8 cellular contexts compared by ENCODE assay signal in genomic region chr16:31876955-31877828, GRCh38. TPM values are rescaled to one million over a fixed set of nuclear protein-coding genes. Genes with fewer than 3 reads are reported as not detected.
DNase-seq lines count a peak whose midpoint lies in the region; ATAC-seq and TF ChIP-seq lines count a peak whose summit lies in the region.

No MANE protein-coding gene starts in this region.

- peak overlapping the region; percentile 73; the same call in 1 of the 2 replicates for H3K27ac ChIP-seq in IMR-90 (ENCODE audit: insufficient read depth, low read length)
- peak overlapping the region in 3 of 4 donors; percentile 52 to 97 (median 93) for H3K27ac ChIP-seq in tibial nerve

- peak overlapping the region; percentile 44 for H3K9ac ChIP-seq in IMR-90 (ENCODE audit: low read depth, low read length)

- H2BK5ac ChIP-seq in IMR-90 (ENCODE audit: low read depth, low read length, poor library complexity, severe bottlenecking): peak overlapping the region; percentile 93

- 0 out of 3 replicates have a peak overlapping the region, but pooled peaks have one; percentile 13 for H2BK15ac ChIP-seq in IMR-90 (ENCODE audit: low read depth, low read length)

- H3K4me1 ChIP-seq in IMR-90 (ENCODE audit: control insufficient read depth, insufficient read depth, low read length) (peaks cover 23% of the 10 kb centered on the region), tibial nerve (peaks cover 0 to 78% (median 38%) of the 10 kb centered on the region in 4 donors)

- peak overlapping the region; percentile 77; the same call in 1 of the 2 replicates for H3K23ac ChIP-seq in IMR-90 (ENCODE audit: low read depth, low read length)

- CTCF ChIA-PET in GM10248 (lab: Yijun Ruan, JAX): interaction anchor here (0.7 to 2.0 kb wide), 4 partner anchors 9 to 417 kb away, joined by 3 to 12 read pairs (median 4); no protein-coding TSS in a partner anchor
- CTCF ChIA-PET in IMR-90 (lab: Yijun Ruan, JAX): interaction anchor here (0.6 to 1.7 kb wide), 4 partner anchors 9 to 725 kb away, joined by 3 to 12 read pairs (median 4); no protein-coding TSS in a partner anchor

- 0 out of 2 replicates have a peak overlapping the region, but pooled peaks have one; percentile 46 for H2BK20ac ChIP-seq in IMR-90 (ENCODE audit: low read depth, low read length)

- POLR2A ChIA-PET in GM10248 (lab: Yijun Ruan, JAX) (interaction anchor here (0.6 to 1.8 kb wide), 4 partner anchors 8 to 697 kb away, joined by 3 to 9 read pairs (median 6); partner anchors contain the start of gene FUS), IMR-90 (lab: Charles Lee; ENCODE audit: unreplicated experiment) (interaction anchor here (0.7 kb wide), 1 partner anchor 369 kb away, joined by 8 read pairs; the partner anchor contains the start of gene RUSF1)

- peak overlapping the region; percentile 23; the same call in 1 of the 2 replicates for H3K56ac ChIP-seq in IMR-90 (ENCODE audit: extremely low read depth, insufficient read depth, low read length)

- TF ChIP-seq EP300 in tibial nerve (IDR thresholded peaks at IDR 0.05): no peak

- H3K27ac Mint-ChIP-seq in activated naive CD4-positive, alpha-beta T cell treated with anti-CD3 and anti-CD28 coated beads, Interleukin-2, amount 50 U/mL, for 72 hours: peak overlapping the region; percentile 100

- no peak for TF ChIP-seq RAD21 in IMR-90 (IDR thresholded peaks at IDR 0.05; ENCODE audit: low read length)

- peak overlapping the region; percentile 74 for H3K4ac ChIP-seq in IMR-90 (ENCODE audit: low read depth, low read length)

- H2AFZ ChIP-seq in IMR-90 (replicated peaks; ENCODE audit: low read length, poor library complexity): no peak overlapping the region

- peaks cover 9% of the 10 kb centered on the region for H3K9me1 ChIP-seq in IMR-90 (ENCODE audit: insufficient read depth, low read length)

- H3K14ac ChIP-seq in IMR-90 (replicated peaks; ENCODE audit: low read depth, low read length): peak overlapping the region; percentile 47

- H3K18ac ChIP-seq in IMR-90 (ENCODE audit: low read depth, low read length): peak overlapping the region; percentile 69; the same call in 1 of the 2 replicates

- ATAC-seq in GM21717 (IDR thresholded peaks at IDR 0.05; ENCODE audit: unreplicated experiment) (peak; percentile 44), IMR-90 (ENCODE audit: low read depth) (peak; percentile 59), left lobe of liver (no peak)
- peak; percentile 59 to 72 for ATAC-seq in activated naive CD4-positive, alpha-beta T cell treated with anti-CD3 and anti-CD28 coated beads, Interleukin-2, amount 50 U/mL, for 72 hours

- peaks cover 0 to 4% of the 10 kb centered on the region in 2 donors for H3K9me3 Mint-ChIP-seq in activated naive CD4-positive, alpha-beta T cell treated with anti-CD3 and anti-CD28 coated beads, Interleukin-2, amount 50 U/mL, for 72 hours

- intact Hi-C loops in IMR-90 (cut with micrococcal nuclease): loop anchor here (10.0 kb wide), 1 partner anchor 692 kb away; the partner anchor contains the start of gene FUS

- TF ChIP-seq POLR2A in IMR-90 (IDR thresholded peaks at IDR 0.05; ENCODE audit: low read depth, low read length) (no peak), tibial nerve (IDR thresholded peaks at IDR 0.05) (no peak)

- WGBS in IMR-90 (ENCODE audit: extremely low coverage in 2 of 2, insufficient read length in 1 of 2), 2 experiments: no CpG with 5 or more reads among the region's 5 CpGs
- WGBS in tibial nerve, 2 donors: 35 to 40% methylated on average over 5 of the region's 5 CpGs

- peaks cover 15% of the 10 kb centered on the region for H4K20me1 ChIP-seq in IMR-90 (ENCODE audit: insufficient read depth, low read length)

- DNase-seq in GM10248 (ENCODE audit: extremely low spot score): peak; percentile 63
- DNase-seq in IMR-90: peak; percentile 96
- peak in 1 of 2 donors; percentile 58 for DNase-seq in activated naive CD4-positive, alpha-beta T cell treated with anti-CD3 and anti-CD28 coated beads, Interleukin-2, amount 50 U/mL, for 72 hours (ENCODE audit: low spot score in 2 of 2)
- DNase-seq in left kidney (ENCODE audit: low read depth, low spot score): peak; percentile 10
- no peak for DNase-seq in tibial nerve (ENCODE audit: low spot score in 2 of 2)
- DNase-seq in left lobe of liver (ENCODE audit: low spot score): no peak
- DNase-seq in SHP77 (lab: John Stamatoyannopoulos, UW): no peak

- H3K27me3 ChIP-seq in IMR-90 (ENCODE audit: control insufficient read depth, insufficient read depth, low read length) (no peaks in the 10 kb centered on the region), tibial nerve (no peaks in the 10 kb centered on the region)

- BruUV-seq in IMR-90 (replicated peaks; lab: Mats Ljungman, UMichigan): no TSS peak

- H4K5ac ChIP-seq in IMR-90 (ENCODE audit: low read depth, low read length): peak overlapping the region; percentile 74

- in situ Hi-C loops in IMR-90 (cut with MboI; ENCODE audit: low sequenced_read_pairs): loop anchor here (5.0 to 10.0 kb wide), 2 partner anchors 370 to 682 kb away; partner anchors contain the start of gene RUSF1

- peak overlapping the region; percentile 36 for H2BK120ac ChIP-seq in IMR-90 (ENCODE audit: low read depth, low read length)

- peak overlapping the region; percentile 31; the same call in 1 of the 2 replicates for H2AK5ac ChIP-seq in IMR-90 (ENCODE audit: low read depth, low read length)

- H3K9me3 ChIP-seq in IMR-90 (ENCODE audit: control insufficient read depth, insufficient read depth, low read length) (0 out of 2 replicates have a peak, but pooled peaks cover 2% of the 10 kb centered on the region), tibial nerve (no peaks in the 10 kb centered on the region)

- TF ChIP-seq CTCF in GM10248 (IDR thresholded peaks at IDR 0.05; ENCODE audit: control extremely low read depth, extremely low read depth, low read depth, missing control alignments) (no peak), IMR-90 (conservative IDR thresholded peaks at IDR 0.05; ENCODE audit: low read depth, low read length) (no peak), tibial nerve (IDR thresholded peaks at IDR 0.05) (no peak)

- H4K91ac ChIP-seq in IMR-90 (ENCODE audit: insufficient read depth, low read depth, low read length): peak overlapping the region; percentile 36; the same call in 1 of the 2 replicates

- H3K36me3 ChIP-seq in IMR-90 (ENCODE audit: control insufficient read depth, insufficient read depth, low read length) (peaks cover 10% of the 10 kb centered on the region), tibial nerve (peaks cover 0 to 6% (median 0%) of the 10 kb centered on the region in 3 donors)

- H3K79me1 ChIP-seq in IMR-90 (ENCODE audit: low read depth in 1 of 2, low read length in 2 of 2): peaks cover 36 to 64% of the 10 kb centered on the region in 2 experiments

- dilution Hi-C loops in IMR-90 (cut with HindIII; ENCODE audit: low sequenced_read_pairs, unreplicated experiment): no loop called here

- peak overlapping the region; percentile 8; the same call in 1 of the 2 replicates for H3K4me3 ChIP-seq in IMR-90 (ENCODE audit: insufficient read depth, low read depth, low read length)
- H3K4me3 ChIP-seq in tibial nerve: no peak overlapping the region

- peak overlapping the region in 1 of 2 experiments; percentile 61; a peak in 1 of 4 replicates for H4K8ac ChIP-seq in IMR-90 (ENCODE audit: low read depth in 2 of 2, low read length in 2 of 2)

- peaks cover 55 to 76% of the 10 kb centered on the region in 2 donors for H3K36me3 Mint-ChIP-seq in activated naive CD4-positive, alpha-beta T cell treated with anti-CD3 and anti-CD28 coated beads, Interleukin-2, amount 50 U/mL, for 72 hours

- H2AK9ac ChIP-seq in IMR-90 (replicated peaks; ENCODE audit: low read depth, low read length, poor library complexity): no peak overlapping the region

- peak overlapping the region; percentile 89 for H3K4me2 ChIP-seq in IMR-90 (ENCODE audit: low read depth, low read length)

TF ChIP-seq in IMR-90, 13 proteins besides CTCF, POLR2A, EP300 and RAD21 (continues in another document):
- TF ChIP-seq CEBPB (IDR thresholded peaks at IDR 0.05; ENCODE audit: low read depth, low read length): 0 out of 2 replicates have a peak, but pooled peaks have one; percentile 26
- TF ChIP-seq MAFK (IDR thresholded peaks at IDR 0.05; ENCODE audit: low read depth, low read length): peak; percentile 61
- peak; percentile 63; the same call in 1 of the 2 replicates for TF ChIP-seq NFE2L2 (IDR thresholded peaks at IDR 0.05; ENCODE audit: low read depth, low read length)
- TF ChIP-seq, protein P1, sequence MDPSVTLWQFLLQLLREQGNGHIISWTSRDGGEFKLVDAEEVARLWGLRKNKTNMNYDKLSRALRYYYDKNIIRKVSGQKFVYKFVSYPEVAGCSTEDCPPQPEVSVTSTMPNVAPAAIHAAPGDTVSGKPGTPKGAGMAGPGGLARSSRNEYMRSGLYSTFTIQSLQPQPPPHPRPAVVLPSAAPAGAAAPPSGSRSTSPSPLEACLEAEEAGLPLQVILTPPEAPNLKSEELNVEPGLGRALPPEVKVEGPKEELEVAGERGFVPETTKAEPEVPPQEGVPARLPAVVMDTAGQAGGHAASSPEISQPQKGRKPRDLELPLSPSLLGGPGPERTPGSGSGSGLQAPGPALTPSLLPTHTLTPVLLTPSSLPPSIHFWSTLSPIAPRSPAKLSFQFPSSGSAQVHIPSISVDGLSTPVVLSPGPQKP (IDR thresholded peaks at IDR 0.05; ENCODE audit: borderline replicate concordance, low read depth, low read length): no peak
- TF ChIP-seq RFX5 (IDR thresholded peaks at IDR 0.05; ENCODE audit: low read depth, low read length): no peak
- no peak for TF ChIP-seq SMC3 (IDR thresholded peaks at IDR 0.05; ENCODE audit: low read depth, low read length)
- TF ChIP-seq MXI1 (IDR thresholded peaks at IDR 0.05; ENCODE audit: borderline replicate concordance, low read depth, low read length): no peak
- peak; percentile 86; the same call in 1 of the 2 replicates for TF ChIP-seq FOS (IDR thresholded peaks at IDR 0.05; ENCODE audit: low read depth, low read length)
- no peak for TF ChIP-seq BHLHE40 (IDR thresholded peaks at IDR 0.05; ENCODE audit: low read depth, low read length)
- TF ChIP-seq, protein P2, sequence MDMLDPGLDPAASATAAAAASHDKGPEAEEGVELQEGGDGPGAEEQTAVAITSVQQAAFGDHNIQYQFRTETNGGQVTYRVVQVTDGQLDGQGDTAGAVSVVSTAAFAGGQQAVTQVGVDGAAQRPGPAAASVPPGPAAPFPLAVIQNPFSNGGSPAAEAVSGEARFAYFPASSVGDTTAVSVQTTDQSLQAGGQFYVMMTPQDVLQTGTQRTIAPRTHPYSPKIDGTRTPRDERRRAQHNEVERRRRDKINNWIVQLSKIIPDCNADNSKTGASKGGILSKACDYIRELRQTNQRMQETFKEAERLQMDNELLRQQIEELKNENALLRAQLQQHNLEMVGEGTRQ (IDR thresholded peaks at IDR 0.05; ENCODE audit: low read depth, low read length): no peak

RNA-seq across cellular contexts. Expression of gene ZNF267, which starts 3.6 kb away (rescaled TPM):
- total RNA-seq in IMR-90 (2012; rRNA removed) (15.6 and 22.2 TPM in 2 replicates), tibial nerve (10 to 100 TPM in 2 of 4 donors, 1 to 10 TPM in 2; 8.1 to 13.8 (median 10.5) TPM), left lobe of liver (3.1 TPM)
- polyA plus RNA-seq in IMR-90 (2012; rRNA removed): 2.2 and 2.5 TPM in 2 replicates
- polyA plus RNA-seq in IMR-90 (2012; cell fraction: cytosol; rRNA removed): 0.55 and 3.8 TPM in 2 replicates
- 0.82 and 2.9 TPM in 2 replicates for polyA plus RNA-seq in IMR-90 (2012; cell fraction: nucleus; rRNA removed; ENCODE audit: low replicate concordance)
- total RNA-seq in activated naive CD4-positive, alpha-beta T cell treated with anti-CD3 and anti-CD28 coated beads, Interleukin-2, amount 50 U/mL, for 72 hours: 10 to 100 TPM; 81.5 to 89.9 TPM

Comparison
In these comparisons a context has a peak if more than half of its experiments do, and no peak if none do; other contexts are left out.
1. DNase-seq: peak in GM10248 (single experiment), IMR-90 (single experiment) and left kidney (single experiment); none in tibial nerve (0 of 2), left lobe of liver (single experiment) and SHP77 (0 of 2).